ENCODE assay signal across 20 cellular contexts in genomic region chr1:234231893-234232276, GRCh38.
"Had no signal": no experiment of that assay in that cellular context is flagged by ENCODE, and none has a peak within 500 bp of the region (broad histone marks: within the 10 kb centered on the region; RNA-seq: fewer than 3 reads in every experiment).

No MANE protein-coding gene starts in this region.

- FAIRE-seq: endometrium, frontal cortex had no signal

- H2AFZ ChIP-seq: parathyroid adenoma had no signal

- H3K27ac ChIP-seq: epithelial cell of prostate, left ventricle myocardium inferior, parathyroid adenoma, psoas muscle, tibial nerve had no signal

- H3K27me3 ChIP-seq: tibial nerve had no signal

- ATAC-seq: psoas muscle; stimulated activated memory B cell treated with anti-CD40 and anti-IgM and Interleukin-4, amounts not matched to agents 10 μg/mL and 1 μg/mL and 100 μg/mL, for 72 hours had no signal

- H3K9me3 ChIP-seq: left ventricle myocardium inferior, psoas muscle, tibial nerve had no signal

- H3K79me2 ChIP-seq: parathyroid adenoma had no signal

- H3K36me3 ChIP-seq: left ventricle myocardium inferior, tibial nerve had no signal

- H3K4me1 ChIP-seq: parathyroid adenoma, psoas muscle, tibial nerve had no signal

- H3K4me2 ChIP-seq: smooth muscle cell had no signal

- H3K36me3 Mint-ChIP-seq: stimulated activated memory B cell treated with anti-CD40 and anti-IgM and Interleukin-4, amounts not matched to agents 10 μg/mL and 1 μg/mL and 100 μg/mL, for 72 hours had no signal

- H3K4me3 ChIP-seq: left ventricle myocardium inferior, lung, psoas muscle, smooth muscle cell, tibial nerve had no signal

- H3K27ac Mint-ChIP-seq: activated T-cell treated with anti-CD3 and anti-CD28 coated beads, Interleukin-2, amount 50 U/mL, for 72 hours; nephron; stimulated activated memory B cell treated with anti-CD40 and anti-IgM and Interleukin-4, amounts not matched to agents 10 μg/mL and 1 μg/mL and 100 μg/mL, for 72 hours had no signal

- H3K9me3 Mint-ChIP-seq: activated T-cell treated with anti-CD3 and anti-CD28 coated beads, Interleukin-2, amount 50 U/mL, for 72 hours; nephron; stimulated activated memory B cell treated with anti-CD40 and anti-IgM and Interleukin-4, amounts not matched to agents 10 μg/mL and 1 μg/mL and 100 μg/mL, for 72 hours had no signal

- DNase-seq: activated CD4-positive, alpha-beta T cell treated with anti-CD3 and anti-CD28 coated beads for 4 hours; activated CD4-positive, alpha-beta T cell treated with anti-CD3 and anti-CD28 coated beads, Interleukin-2, amount 50 U/mL, for 48 hours; activated T-cell treated with anti-CD3 and anti-CD28 coated beads for 4 hours; amygdala; caudate nucleus; left ventricle myocardium inferior; mesendoderm; psoas muscle; stimulated activated CD4-positive, alpha-beta T cell treated with anti-CD3 and anti-CD28 coated beads, Interleukin-1b, Interleukin-23, amount 100 ng/mL, for 48 hours; stimulated activated CD8-positive, alpha-beta memory T cell treated with anti-CD3 and anti-CD28 coated beads, Interleukin-4, amount 100 ng/mL, for 48 hours had no signal

- H3K9ac ChIP-seq: parathyroid adenoma had no signal

- H3K4me3 Mint-ChIP-seq: nephron; stimulated activated memory B cell treated with anti-CD40 and anti-IgM and Interleukin-4, amounts not matched to agents 10 μg/mL and 1 μg/mL and 100 μg/mL, for 72 hours had no signal
